1 cellular context compared by ENCODE assay signal in genomic region chr3:48952510-48953118, GRCh38.
TF ChIP-seq lines count a peak whose summit lies in the region.

No MANE protein-coding gene starts in this region.

TF ChIP-seq in endothelial cell of umbilical vein, 7 proteins besides CTCF, POLR2A, EP300 and RAD21:
- TF ChIP-seq EZH2 (IDR thresholded peaks at IDR 0.05; ENCODE audit: borderline replicate concordance, low read depth, low read length, severe bottlenecking) (no peak), JUN (IDR thresholded peaks at IDR 0.05; ENCODE audit: borderline replicate concordance, insufficient read depth, insufficient read length, low read depth) (no peak)
